ENCODE assay signal across 11 cellular contexts in the genomic region with DNA sequence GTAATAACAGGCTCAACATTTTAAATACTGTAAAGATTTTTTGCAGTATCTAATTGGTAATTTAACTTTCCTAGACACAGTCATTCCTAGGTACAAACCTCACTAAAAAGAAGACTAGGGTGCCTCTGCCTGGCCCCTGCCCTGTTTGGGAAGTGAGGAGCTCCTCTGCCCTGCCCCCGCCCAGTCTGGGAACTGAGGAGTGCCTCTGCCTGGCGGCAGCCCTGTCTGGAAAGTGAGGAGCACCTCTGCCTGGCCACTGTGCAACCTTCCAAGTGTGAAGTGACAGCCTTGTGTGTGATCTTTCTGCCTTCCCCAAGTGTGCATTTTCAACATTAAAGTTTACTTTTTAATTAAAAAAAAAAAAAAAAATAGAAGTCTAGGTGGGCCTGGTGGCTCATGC. TPM values are rescaled to one million over a fixed set of nuclear protein-coding genes. Genes with fewer than 3 reads are reported as not detected.
DNase-seq lines count a peak whose midpoint lies in the region; ATAC-seq lines count a peak whose summit lies in the region.
"Had no signal": no experiment of that assay in that cellular context is flagged by ENCODE, and none has a peak within 500 bp of the region (broad histone marks: within the 10 kb centered on the region; RNA-seq: fewer than 3 reads in every experiment).

No MANE protein-coding gene starts in this region.

- H3K36me3 Mint-ChIP-seq in activated CD4-positive, alpha-beta T cell treated with anti-CD3 and anti-CD28 coated beads for 36 hours (ENCODE audit: low read depth) = peaks cover 48% of the 10 kb centered on the region

- POLR2A ChIA-PET in activated CD4-positive, alpha-beta T cell treated with anti-CD3 and anti-CD28 coated beads for 36 hours (lab: Charles Lee) = no interaction called here

- CTCF ChIA-PET in activated CD4-positive, alpha-beta T cell treated with anti-CD3 and anti-CD28 coated beads for 36 hours (lab: Charles Lee) = interaction anchor here (0.5 to 1.0 kb wide), 2 partner anchors 14 to 16 kb away, joined by 3 to 4 read pairs; no protein-coding TSS in a partner anchor

- H3K27me3 Mint-ChIP-seq in activated CD4-positive, alpha-beta T cell treated with anti-CD3 and anti-CD28 coated beads for 36 hours = no peaks in the 10 kb centered on the region

- no peaks in the 10 kb centered on the region for H3K9me3 Mint-ChIP-seq in activated CD4-positive, alpha-beta T cell treated with anti-CD3 and anti-CD28 coated beads for 36 hours (ENCODE audit: low read depth)

- peak; percentile 31 for DNase-seq in activated CD4-positive, alpha-beta T cell treated with anti-CD3 and anti-CD28 coated beads for 36 hours
- DNase-seq in activated CD4-positive, alpha-beta T cell treated with anti-CD3 and anti-CD28 coated beads, Interleukin-2, amount 50 U/mL, for 1 hour = no peak
- DNase-seq in COLO668 (lab: John Stamatoyannopoulos, UW; ENCODE audit: unreplicated experiment) (peak; percentile 7), UCSD-AML1 (lab: John Stamatoyannopoulos, UW; ENCODE audit: unreplicated experiment) (peak; percentile 8), kidney tubule cell (ENCODE audit: low spot score) (peak; percentile 8), NCI-H1417 (lab: John Stamatoyannopoulos, UW) (no peak), NOMO-1 (lab: John Stamatoyannopoulos, UW; ENCODE audit: unreplicated experiment in 2 of 2) (no peak)
- DNase-seq: anterior cingulate cortex; NCI-H524; stimulated activated naive CD4-positive, alpha-beta T cell treated with Interleukin-2 at 50 U/mL for 16 hours had no signal

- intact Hi-C loops in activated CD4-positive, alpha-beta T cell treated with anti-CD3 and anti-CD28 coated beads for 36 hours (cut with DNase I, micrococcal nuclease) = no loop called here

- H3K4me1 Mint-ChIP-seq in activated CD4-positive, alpha-beta T cell treated with anti-CD3 and anti-CD28 coated beads for 36 hours = peaks cover 52% of the 10 kb centered on the region

- no peak overlapping the region for H3K4me3 Mint-ChIP-seq in activated CD4-positive, alpha-beta T cell treated with anti-CD3 and anti-CD28 coated beads for 36 hours

- no peak overlapping the region for H3K27ac Mint-ChIP-seq in activated CD4-positive, alpha-beta T cell treated with anti-CD3 and anti-CD28 coated beads for 36 hours

- no peak for ATAC-seq in activated CD4-positive, alpha-beta T cell treated with anti-CD3 and anti-CD28 coated beads for 36 hours
- ATAC-seq in HG02973 (IDR thresholded peaks at IDR 0.05; ENCODE audit: unreplicated experiment) = no peak

RNA-seq across cellular contexts. Expression of a gene that starts 4.2 kb away (rescaled TPM):
- total RNA-seq in activated CD4-positive, alpha-beta T cell treated with anti-CD3 and anti-CD28 coated beads for 36 hours = 100 to 1,000 TPM in 1 of 2 experiments, 10 to 100 TPM in 1; 85.4 to 112 TPM

Comparison
In these comparisons a context has a peak if more than half of its experiments do, and no peak if none do; other contexts are left out.
1. DNase-seq: peak in activated CD4-positive, alpha-beta T cell treated with anti-CD3 and anti-CD28 coated beads for 36 hours (single experiment), COLO668 (single experiment), UCSD-AML1 (single experiment) and kidney tubule cell (single experiment); none in activated CD4-positive, alpha-beta T cell treated with anti-CD3 and anti-CD28 coated beads, Interleukin-2, amount 50 U/mL, for 1 hour (single experiment), NCI-H1417 (0 of 3) and NOMO-1 (0 of 2).